Comparison of ENCODE assay signal across 2 cellular contexts in the genomic region with DNA sequence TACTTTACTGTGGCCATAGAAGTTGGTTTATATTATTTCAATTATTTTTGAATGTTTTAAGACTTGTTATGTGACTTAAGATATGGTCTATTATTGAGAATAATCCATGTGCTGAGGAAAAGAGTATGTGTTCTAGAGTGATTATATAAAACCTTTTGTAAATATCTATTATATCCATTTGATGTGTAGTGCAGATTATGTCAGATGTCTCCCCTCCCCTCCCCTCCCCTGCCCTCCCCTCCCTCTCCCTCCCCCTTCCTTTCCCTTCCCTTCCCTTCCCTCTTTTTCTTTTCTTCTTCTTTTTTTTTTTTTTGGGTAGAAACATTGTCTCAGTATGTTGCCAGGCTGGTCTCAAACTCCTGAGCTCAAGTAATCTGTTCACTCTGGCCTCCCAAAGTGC.
TF ChIP-seq lines count a peak whose summit lies in the region.

No MANE protein-coding gene starts in this region.

TF ChIP-seq in HepG2, 621 proteins besides CTCF, POLR2A, EP300 and RAD21:
- TF ChIP-seq JUNB (CRISPR knock-in tag; IDR thresholded peaks at IDR 0.05; ENCODE audit: borderline replicate concordance) (no peak), ZNF598 (CRISPR knock-in tag; IDR thresholded peaks at IDR 0.05; ENCODE audit: borderline replicate concordance) (no peak), HNRNPK (IDR thresholded peaks at IDR 0.05; ENCODE audit: low read depth, low read length, poor library complexity, severe bottlenecking) (peak; percentile 92), ZNF75D (CRISPR knock-in tag; IDR thresholded peaks at IDR 0.05; ENCODE audit: borderline replicate concordance) (no peak), ARNT2 (CRISPR knock-in tag; IDR thresholded peaks at IDR 0.05; ENCODE audit: low read depth) (no peak)

TF ChIP-seq in K562, 482 proteins besides CTCF, POLR2A, EP300 and RAD21:
- TF ChIP-seq ZNF444 (CRISPR knock-in tag; IDR thresholded peaks at IDR 0.05) = no peak
- TF ChIP-seq HNRNPK (IDR thresholded peaks at IDR 0.05; ENCODE audit: low read depth, low read length, poor library complexity, severe bottlenecking) = peak; percentile 42
